Comparison of ENCODE assay signal across 14 cellular contexts in genomic region chr16:68134644-68135043, GRCh38.
"Had no signal": no experiment of that assay in that cellular context is flagged by ENCODE, and none has a peak within 500 bp of the region (broad histone marks: within the 10 kb centered on the region; RNA-seq: fewer than 3 reads in every experiment).

No MANE protein-coding gene starts in this region.

- H3K27ac Mint-ChIP-seq: activated B cell treated with CpG ODN at 0.5 μM for 24 hours; activated T-helper 1 cell treated with anti-CD3 and anti-CD28 coated beads, Interleukin-12 subunit alpha, Interleukin-12 subunit beta, Interleukin-2, Interleukin-4 antibody, amounts not matched to agents 30 ng/mL and 10 ng/mL and 1 ng/mL, durations not matched to agents 14 hours and 24 hours and 36 hours had no signal

- ATAC-seq: gastroesophageal sphincter, lower lobe of right lung, pancreas had no signal

- H3K36me3 ChIP-seq: pancreas, vagina had no signal

- H3K27me3 Mint-ChIP-seq: activated B cell treated with CpG ODN at 0.5 μM for 24 hours had no signal

- H3K9me3 Mint-ChIP-seq: activated B cell treated with CpG ODN at 0.5 μM for 24 hours; activated T-helper 1 cell treated with anti-CD3 and anti-CD28 coated beads, Interleukin-12 subunit alpha, Interleukin-12 subunit beta, Interleukin-2, Interleukin-4 antibody, amounts not matched to agents 30 ng/mL and 10 ng/mL and 1 ng/mL, durations not matched to agents 14 hours and 24 hours and 36 hours had no signal

- DNase-seq: activated B cell treated with CpG ODN at 0.5 μM for 24 hours; activated CD4-positive, alpha-beta T cell treated with anti-CD3 and anti-CD28 coated beads, Interleukin-2, amount 50 U/mL, for 1 hour; activated naive CD4-positive, alpha-beta T cell treated with Interleukin-2 at 50 U/mL for 16 hours; effector memory CD4-positive, alpha-beta T cell; lower lobe of right lung; pancreas; T-helper 2 cell had no signal

- H3K4me3 ChIP-seq: gastroesophageal sphincter, hepatocyte, lower lobe of right lung, pancreas, skin epidermis, tibial nerve, vagina had no signal

- H3K9me3 ChIP-seq: gastroesophageal sphincter, lower lobe of right lung, pancreas, tibial nerve, vagina had no signal

- H3K4me3 Mint-ChIP-seq: activated B cell treated with CpG ODN at 0.5 μM for 24 hours; activated T-helper 1 cell treated with anti-CD3 and anti-CD28 coated beads, Interleukin-12 subunit alpha, Interleukin-12 subunit beta, Interleukin-2, Interleukin-4 antibody, amounts not matched to agents 30 ng/mL and 10 ng/mL and 1 ng/mL, durations not matched to agents 14 hours and 24 hours and 36 hours had no signal

- H3K27ac ChIP-seq: epithelial cell of prostate, gastroesophageal sphincter, hepatocyte, lower lobe of right lung, pancreas, skin epidermis, tibial nerve, vagina had no signal

- H3K4me1 ChIP-seq: pancreas, vagina had no signal

- H3K27me3 ChIP-seq: gastroesophageal sphincter, hepatocyte, pancreas, tibial nerve, vagina had no signal
